ENCODE assay signal across 8 cellular contexts in genomic region chr16:68244903-68245853, GRCh38. TPM values are rescaled to one million over a fixed set of nuclear protein-coding genes. Genes with fewer than 3 reads are reported as not detected.
DNase-seq lines count a peak whose midpoint lies in the region; ATAC-seq and TF ChIP-seq lines count a peak whose summit lies in the region.

Gene PLA2G15 (plus strand): TSS chr16:68245373. CDS start chr16:68245427, 54 bp downstream.

- peaks cover 16% of the 10 kb centered on the region for H3K4me1 Mint-ChIP-seq in activated T-helper 2 cell treated with anti-CD3 and anti-CD28 coated beads, Interferon-gamma antibody, Interleukin-2, Interleukin-4, amounts not matched to agents 10 μg/mL and 5 μg/mL and 100 μg/mL, durations not matched to agents 14 hours and 24 hours and 36 hours (ENCODE audit: low read depth)
- peaks cover 16% of the 10 kb centered on the region for H3K4me1 Mint-ChIP-seq in nephron

- DNase-seq in DMS53 (lab: John Stamatoyannopoulos, UW) (peak; percentile 94), HuH-7 (ENCODE audit: low spot score) (peak; percentile 99), RPMI7951 (ENCODE audit: low read depth) (peak; percentile 91), fibroblast of pulmonary artery (ENCODE audit: low read depth) (peak; percentile 96)
- DNase-seq in activated T-helper 2 cell treated with anti-CD3 and anti-CD28 coated beads, Interferon-gamma antibody, Interleukin-2, Interleukin-4, amounts not matched to agents 10 μg/mL and 5 μg/mL and 100 μg/mL, durations not matched to agents 14 hours and 24 hours and 36 hours (ENCODE audit: low spot score): peak; percentile 92
- DNase-seq in stimulated activated naive CD4-positive, alpha-beta T cell treated with Interleukin-2 at 50 U/mL for 16 hours (lab: John Stamatoyannopoulos, UW): peak; percentile 94

- H3K9me3 Mint-ChIP-seq in activated T-helper 2 cell treated with anti-CD3 and anti-CD28 coated beads, Interferon-gamma antibody, Interleukin-2, Interleukin-4, amounts not matched to agents 10 μg/mL and 5 μg/mL and 100 μg/mL, durations not matched to agents 14 hours and 24 hours and 36 hours: no peaks in the 10 kb centered on the region
- H3K9me3 Mint-ChIP-seq in nephron: no peaks in the 10 kb centered on the region

- intact Hi-C loops in activated T-helper 2 cell treated with anti-CD3 and anti-CD28 coated beads, Interferon-gamma antibody, Interleukin-2, Interleukin-4, amounts not matched to agents 10 μg/mL and 5 μg/mL and 100 μg/mL, durations not matched to agents 14 hours and 24 hours and 36 hours (cut with micrococcal nuclease): loop anchor here (1.0 to 10.0 kb wide), 4 partner anchors 8 to 270 kb away; partner anchors contain the start of gene SLC7A6

- TF ChIP-seq CTCF in fibroblast of pulmonary artery (IDR thresholded peaks at IDR 0.05; ENCODE audit: low read length, missing control alignments) (no peak), nephron (IDR thresholded peaks at IDR 0.05; ENCODE audit: unreplicated experiment in 3 of 3) (no peak)

- H3K27me3 Mint-ChIP-seq in activated T-helper 2 cell treated with anti-CD3 and anti-CD28 coated beads, Interferon-gamma antibody, Interleukin-2, Interleukin-4, amounts not matched to agents 10 μg/mL and 5 μg/mL and 100 μg/mL, durations not matched to agents 14 hours and 24 hours and 36 hours (ENCODE audit: low read depth): no peaks in the 10 kb centered on the region
- no peaks in the 10 kb centered on the region for H3K27me3 Mint-ChIP-seq in nephron (ENCODE audit: low read depth)

- peak within 1 kb of the TSS; percentile 98 for H3K4me3 ChIP-seq in fibroblast of pulmonary artery (replicated peaks; ENCODE audit: low read depth, low read length)

- H3K27ac Mint-ChIP-seq in activated T-helper 2 cell treated with anti-CD3 and anti-CD28 coated beads, Interferon-gamma antibody, Interleukin-2, Interleukin-4, amounts not matched to agents 10 μg/mL and 5 μg/mL and 100 μg/mL, durations not matched to agents 14 hours and 24 hours and 36 hours: peak within 1 kb of the TSS; percentile 77
- H3K27ac Mint-ChIP-seq in nephron: no peak within 1 kb of the TSS

- peak within 1 kb of the TSS; percentile 94 for H3K4me3 Mint-ChIP-seq in activated T-helper 2 cell treated with anti-CD3 and anti-CD28 coated beads, Interferon-gamma antibody, Interleukin-2, Interleukin-4, amounts not matched to agents 10 μg/mL and 5 μg/mL and 100 μg/mL, durations not matched to agents 14 hours and 24 hours and 36 hours (ENCODE audit: low read depth)
- H3K4me3 Mint-ChIP-seq in nephron: peak within 1 kb of the TSS; percentile 95 to 98 (median 98)

- peaks cover 5% of the 10 kb centered on the region for H3K36me3 Mint-ChIP-seq in activated T-helper 2 cell treated with anti-CD3 and anti-CD28 coated beads, Interferon-gamma antibody, Interleukin-2, Interleukin-4, amounts not matched to agents 10 μg/mL and 5 μg/mL and 100 μg/mL, durations not matched to agents 14 hours and 24 hours and 36 hours (ENCODE audit: low read depth)
- H3K36me3 Mint-ChIP-seq in nephron (ENCODE audit: low read depth): no peaks in the 10 kb centered on the region

- peak; percentile 74 for ATAC-seq in GM21526 (IDR thresholded peaks at IDR 0.05; ENCODE audit: low FRiP score, unreplicated experiment)

RNA-seq across cellular contexts. Expression of gene PLA2G15, which starts in this region (rescaled TPM):
- total RNA-seq in RPMI7951 (2014; rRNA removed; shearing (Covaris generic)): 23.0 and 24.4 TPM in 2 replicates
- total RNA-seq in activated T-helper 2 cell treated with anti-CD3 and anti-CD28 coated beads, Interferon-gamma antibody, Interleukin-2, Interleukin-4, amounts not matched to agents 10 μg/mL and 5 μg/mL and 100 μg/mL, durations not matched to agents 14 hours and 24 hours and 36 hours: 9.0 and 10.3 TPM in 2 replicates

Comparison
In these comparisons a context has a peak if more than half of its experiments do, and no peak if none do; other contexts are left out.
1. Peak in every context shown above with its lines: DNase-seq, ATAC-seq and H3K4me3 ChIP-seq.